ENCODE assay signal across 18 cellular contexts in genomic region chr4:1538096-1538410, GRCh38.
"Had no signal": no experiment of that assay in that cellular context is flagged by ENCODE, and none has a peak within 500 bp of the region (broad histone marks: within the 10 kb centered on the region; RNA-seq: fewer than 3 reads in every experiment).

No MANE protein-coding gene starts in this region.

- H3K4me1 ChIP-seq: gastrocnemius medialis, parathyroid adenoma, uterus had no signal

- H3K36me3 Mint-ChIP-seq: naive thymus-derived CD8-positive, alpha-beta T cell had no signal

- H3K27me3 ChIP-seq: upper lobe of left lung, uterus had no signal

- H3K4me3 ChIP-seq: esophagus muscularis mucosa, gastrocnemius medialis, prostate gland, tibial artery, upper lobe of left lung, uterus had no signal

- H3K27ac Mint-ChIP-seq: dendritic cell treated with granulocyte-macrophage colony-stimulating factor and Interleukin-4, amounts not matched to agents 40 ng/mL and 50 ng/mL, for 4 days; effector memory CD8-positive, alpha-beta T cell; naive thymus-derived CD8-positive, alpha-beta T cell had no signal

- FAIRE-seq: colon, small intestine had no signal

- H3K9ac ChIP-seq: parathyroid adenoma had no signal

- DNase-seq: effector memory CD8-positive, alpha-beta T cell; gastrocnemius medialis; islet precursor cell; mammary epithelial cell; naive thymus-derived CD8-positive, alpha-beta T cell; retina; small intestine; stimulated activated CD4-positive, alpha-beta T cell treated with anti-CD3 and anti-CD28 coated beads, Interleukin-2, amount 100 ng/mL, for 48 hours; stimulated activated naive CD4-positive, alpha-beta T cell treated with Interleukin-2 at 50 U/mL for 16 hours; tibial artery; uterus had no signal

- H3K9me3 Mint-ChIP-seq: dendritic cell treated with granulocyte-macrophage colony-stimulating factor and Interleukin-4, amounts not matched to agents 40 ng/mL and 50 ng/mL, for 4 days; effector memory CD8-positive, alpha-beta T cell; naive thymus-derived CD8-positive, alpha-beta T cell had no signal

- H3K9me3 ChIP-seq: esophagus muscularis mucosa, gastrocnemius medialis, prostate gland, tibial artery, upper lobe of left lung, uterus had no signal

- H3K4me1 Mint-ChIP-seq: naive thymus-derived CD8-positive, alpha-beta T cell had no signal

- H3K36me3 ChIP-seq: esophagus muscularis mucosa, gastrocnemius medialis, prostate gland, tibial artery, upper lobe of left lung, uterus had no signal

- H3K79me2 ChIP-seq: parathyroid adenoma had no signal

- H3K27ac ChIP-seq: epithelial cell of prostate, esophagus muscularis mucosa, gastrocnemius medialis, parathyroid adenoma, prostate gland, tibial artery, upper lobe of left lung, uterus had no signal

- H3K4me3 Mint-ChIP-seq: dendritic cell treated with granulocyte-macrophage colony-stimulating factor and Interleukin-4, amounts not matched to agents 40 ng/mL and 50 ng/mL, for 4 days; effector memory CD8-positive, alpha-beta T cell; naive thymus-derived CD8-positive, alpha-beta T cell had no signal

- ATAC-seq: effector memory CD8-positive, alpha-beta T cell; gastrocnemius medialis; naive thymus-derived CD8-positive, alpha-beta T cell had no signal

- H2AFZ ChIP-seq: parathyroid adenoma had no signal
